Comparison of ENCODE assay signal across 22 cellular contexts in genomic region chr12:43063642-43064041, GRCh38.
DNase-seq lines count a peak whose midpoint lies in the region; ATAC-seq, FAIRE-seq and TF ChIP-seq lines count a peak whose summit lies in the region.
"Had no signal": no experiment of that assay in that cellular context is flagged by ENCODE, and none has a peak within 500 bp of the region (broad histone marks: within the 10 kb centered on the region; RNA-seq: fewer than 3 reads in every experiment).

No MANE protein-coding gene starts in this region.

- H3K4me3 ChIP-seq in epithelial cell of proximal tubule (ENCODE audit: low read depth, low read length) (no peak overlapping the region), HepG2 (replicated peaks in 1 of 3; ENCODE audit: insufficient read depth in 1 of 3, low read depth in 2 of 3, low read length in 3 of 3) (no peak overlapping the region)
- H3K4me3 ChIP-seq: colonic mucosa, MG63, prostate gland had no signal

- no peak for TF ChIP-seq POLR2A in GM12891 (IDR thresholded peaks at IDR 0.05; ENCODE audit: low read depth, low read length)
- no peak for TF ChIP-seq POLR2A in HepG2 (IDR thresholded peaks at IDR 0.05; ENCODE audit: insufficient read depth in 1 of 2, low read depth in 2 of 2, low read length in 2 of 2)

- POLR2A ChIA-PET in HEK293T (lab: Yijun Ruan, JAX) (no interaction called here), HepG2 (lab: Yijun Ruan, JAX) (no interaction called here)

- no peaks in the 10 kb centered on the region for H3K36me3 ChIP-seq in HepG2 (replicated peaks in 1 of 2; ENCODE audit: control insufficient read depth in 1 of 2, insufficient read depth in 2 of 2, low read length in 2 of 2)
- H3K36me3 ChIP-seq: BE2C, colonic mucosa, MG63, prostate gland had no signal

- H3K4me2 ChIP-seq in HepG2 (ENCODE audit: low read depth, low read length) = no peak overlapping the region

- CTCF ChIA-PET in HEK293T (lab: Yijun Ruan, JAX) = no interaction called here
- CTCF ChIA-PET in HepG2 (lab: Yijun Ruan, JAX; ENCODE audit: low intra/inter-chr PET ratio, low total read pairs) = no interaction called here

- WGBS in HepG2 (ENCODE audit: low lambda C conversion rate) = 6% methylated on average over 3 of the region's 3 CpGs

- H3K27ac ChIP-seq in HepG2 (ENCODE audit: extremely low read length, insufficient read depth, low read length) = no peak overlapping the region
- H3K27ac ChIP-seq: colonic mucosa, epithelial cell of prostate, prostate gland had no signal

- intact Hi-C loops in HepG2 (cut with micrococcal nuclease; ENCODE audit: unreplicated experiment) = loop anchor here (10.0 kb wide), 1 partner anchor 61 kb away; no protein-coding TSS in a partner anchor

- H3K9ac ChIP-seq in HepG2 (ENCODE audit: insufficient read depth, low read depth, low read length) = no peak overlapping the region

- no peaks in the 10 kb centered on the region for H3K27me3 Mint-ChIP-seq in nephron (ENCODE audit: low read depth)
- H3K27me3 Mint-ChIP-seq: activated naive CD4-positive, alpha-beta T cell treated with anti-CD3 and anti-CD28 coated beads, Interleukin-2, amount 50 U/mL, for 24 hours; stimulated activated naive CD8-positive, alpha-beta T cell treated with anti-CD3 and anti-CD28 coated beads, Interleukin-15, amount 100 ng/mL, for 72 hours had no signal

- BruUV-seq in HepG2 (replicated peaks; lab: Mats Ljungman, UMichigan) = no TSS peak

- peaks cover 27% of the 10 kb centered on the region for H3K4me1 Mint-ChIP-seq in nephron
- H3K4me1 Mint-ChIP-seq: activated naive CD4-positive, alpha-beta T cell treated with anti-CD3 and anti-CD28 coated beads, Interleukin-2, amount 50 U/mL, for 24 hours; stimulated activated naive CD8-positive, alpha-beta T cell treated with anti-CD3 and anti-CD28 coated beads, Interleukin-15, amount 100 ng/mL, for 72 hours had no signal

- no peak for ATAC-seq in HepG2
- ATAC-seq: left colon; stimulated activated naive CD8-positive, alpha-beta T cell treated with anti-CD3 and anti-CD28 coated beads, Interleukin-15, amount 100 ng/mL, for 72 hours had no signal

- H3K4me3 Mint-ChIP-seq in nephron = no peak overlapping the region
- H3K4me3 Mint-ChIP-seq: activated naive CD4-positive, alpha-beta T cell treated with anti-CD3 and anti-CD28 coated beads, Interleukin-2, amount 50 U/mL, for 24 hours; stimulated activated naive CD8-positive, alpha-beta T cell treated with anti-CD3 and anti-CD28 coated beads, Interleukin-15, amount 100 ng/mL, for 72 hours had no signal

- H3K27ac Mint-ChIP-seq in nephron = peak overlapping the region; percentile 6 to 30 (median 7)
- H3K27ac Mint-ChIP-seq: activated naive CD4-positive, alpha-beta T cell treated with anti-CD3 and anti-CD28 coated beads, Interleukin-2, amount 50 U/mL, for 24 hours; stimulated activated naive CD8-positive, alpha-beta T cell treated with anti-CD3 and anti-CD28 coated beads, Interleukin-15, amount 100 ng/mL, for 72 hours had no signal

- FAIRE-seq in GM12891 (lab: Jason Lieb, UNC) = no peak
- no peak for FAIRE-seq in HepG2 (lab: Jason Lieb, UNC)

- H2AFZ ChIP-seq in HepG2 (ENCODE audit: low read length) = no peak overlapping the region

- H3K9me3 Mint-ChIP-seq in nephron = no peaks in the 10 kb centered on the region

- no peaks in the 10 kb centered on the region for H3K27me3 ChIP-seq in HepG2 (ENCODE audit: control insufficient read depth in 1 of 2, insufficient read depth in 2 of 2, low read length in 2 of 2)
- H3K27me3 ChIP-seq: BE2C, colonic mucosa, MG63 had no signal

- H3K79me2 ChIP-seq in HepG2 (ENCODE audit: insufficient read depth, low read length) = no peaks in the 10 kb centered on the region

- no peak for TF ChIP-seq CTCF in AG09319 (IDR thresholded peaks at IDR 0.05; ENCODE audit: low read depth, low read length)
- no peak for TF ChIP-seq CTCF in epithelial cell of proximal tubule (conservative IDR thresholded peaks at IDR 0.05; ENCODE audit: low read depth, low read length)
- no peak for TF ChIP-seq CTCF in nephron (IDR thresholded peaks at IDR 0.05; ENCODE audit: unreplicated experiment in 3 of 3)
- TF ChIP-seq CTCF in HepG2 (CRISPR knock-in tag; IDR thresholded peaks at IDR 0.05) = no peak

- H3K9me3 ChIP-seq in HepG2 (ENCODE audit: low read length) = no peaks in the 10 kb centered on the region
- H3K9me3 ChIP-seq: BE2C, colonic mucosa, MG63, prostate gland had no signal

- TF ChIP-seq RAD21 in HepG2 (CRISPR knock-in tag; IDR thresholded peaks at IDR 0.05) = no peak

- no peak for TF ChIP-seq EP300 in HepG2 (IDR thresholded peaks at IDR 0.05; ENCODE audit: low read depth in 2 of 2, low read length in 2 of 2)
- no peak for TF ChIP-seq EP300 in HepG2 (CRISPR knock-in tag; IDR thresholded peaks at IDR 0.05; ENCODE audit: borderline replicate concordance)

- H3K36me3 Mint-ChIP-seq in nephron (ENCODE audit: low read depth) = no peaks in the 10 kb centered on the region
- H3K36me3 Mint-ChIP-seq: activated naive CD4-positive, alpha-beta T cell treated with anti-CD3 and anti-CD28 coated beads, Interleukin-2, amount 50 U/mL, for 24 hours had no signal

- no peaks in the 10 kb centered on the region for H3K4me1 ChIP-seq in HepG2 (ENCODE audit: insufficient read depth, low read length)
- H3K4me1 ChIP-seq: BE2C, colonic mucosa, prostate gland had no signal

- no peaks in the 10 kb centered on the region for H4K20me1 ChIP-seq in HepG2 (ENCODE audit: insufficient read depth, low read length)

- DNase-seq in AG09319 (ENCODE audit: extremely low read depth, low read depth) (peak; percentile 32), M059J (ENCODE audit: low read depth) (peak; percentile 54), epithelial cell of proximal tubule (ENCODE audit: low read depth) (peak; percentile 55), GM12891 (ENCODE audit: insufficient read length, low spot score) (no peak), HEK293T (ENCODE audit: extremely low spot score) (no peak), HepG2 (ENCODE audit: low spot score) (no peak), COR-L47 (lab: John Stamatoyannopoulos, UW) (no peak)
- DNase-seq: activated CD4-positive, alpha-beta T cell treated with anti-CD3 and anti-CD28 coated beads for 4 hours; activated T-cell treated with anti-CD3 and anti-CD28 coated beads for 4 hours; BE2C; colonic mucosa; hippocampal formation; left colon; MG63; NCI-H187 treated with DMSO at 0.1 percent for 48 hours; NCI-H524; stimulated activated CD4-positive, alpha-beta T cell treated with anti-CD3 and anti-CD28 coated beads, Interleukin-15, amount 100 ng/mL, for 24 hours; stimulated activated naive CD8-positive, alpha-beta T cell treated with anti-CD3 and anti-CD28 coated beads, Interleukin-15, amount 100 ng/mL, for 72 hours had no signal

- in situ Hi-C loops in HepG2 (cut with HindIII; ENCODE audit: extremely low pct_ligation_motif_present, low pct_unique_long_range_greater_than_20kb) = no loop called here

TF ChIP-seq in GM12891, 5 proteins besides CTCF, POLR2A, EP300 and RAD21:
- no peak for TF ChIP-seq TAF1 (IDR thresholded peaks at IDR 0.05; ENCODE audit: low read depth, low read length)
- no peak for TF ChIP-seq PAX5 (IDR thresholded peaks at IDR 0.05; ENCODE audit: insufficient read depth, low read length, severe bottlenecking)
- no peak for TF ChIP-seq POU2F2 (IDR thresholded peaks at IDR 0.05; ENCODE audit: low read depth, low read length)
TF ChIP-seq in GM12891: peak in this region for 0.

TF ChIP-seq in HEK293T, 16 proteins besides CTCF, POLR2A, EP300 and RAD21:
- TF ChIP-seq FOXK2 (IDR thresholded peaks at IDR 0.05) = no peak
- TF ChIP-seq PKNOX1 (IDR thresholded peaks at IDR 0.05) = no peak
- no peak for TF ChIP-seq ELF4 (IDR thresholded peaks at IDR 0.05)
- TF ChIP-seq NFRKB (IDR thresholded peaks at IDR 0.05) = no peak
- no peak for TF ChIP-seq FOXM1 (IDR thresholded peaks at IDR 0.05; ENCODE audit: borderline replicate concordance)
- no peak for TF ChIP-seq FOXA1 (IDR thresholded peaks at IDR 0.05)
- TF ChIP-seq ZNF384 (IDR thresholded peaks at IDR 0.05) = no peak
- no peak for TF ChIP-seq CTBP1 (IDR thresholded peaks at IDR 0.05; ENCODE audit: borderline replicate concordance)
- TF ChIP-seq ARNT (IDR thresholded peaks at IDR 0.05) = no peak
- no peak for TF ChIP-seq L3MBTL2 (conservative IDR thresholded peaks at IDR 0.05)
- no peak for TF ChIP-seq LEF1 (IDR thresholded peaks at IDR 0.05; ENCODE audit: borderline replicate concordance)

TF ChIP-seq in HepG2, 621 proteins besides CTCF, POLR2A, EP300 and RAD21 (continues in another document):
- no peak for TF ChIP-seq POLR2G (IDR thresholded peaks at IDR 0.05; ENCODE audit: low read depth, low read length)
- no peak for TF ChIP-seq NONO (IDR thresholded peaks at IDR 0.05)
- TF ChIP-seq NONO (CRISPR knock-in tag; conservative IDR thresholded peaks at IDR 0.05) = no peak
- no peak for TF ChIP-seq ZNF350 (CRISPR knock-in tag; IDR thresholded peaks at IDR 0.05; ENCODE audit: borderline replicate concordance, low read depth)
- TF ChIP-seq ZNF790 (CRISPR knock-in tag; IDR thresholded peaks at IDR 0.05; ENCODE audit: borderline replicate concordance) = no peak
- no peak for TF ChIP-seq BRD4 (CRISPR knock-in tag; IDR thresholded peaks at IDR 0.05)
- no peak for TF ChIP-seq ZNF577 (CRISPR knock-in tag; IDR thresholded peaks at IDR 0.05; ENCODE audit: borderline replicate concordance, low read depth)
- no peak for TF ChIP-seq ZNF816 (CRISPR knock-in tag; IDR thresholded peaks at IDR 0.05; ENCODE audit: borderline replicate concordance)
- no peak for TF ChIP-seq SMC3 (IDR thresholded peaks at IDR 0.05; ENCODE audit: low read length)
- no peak for TF ChIP-seq HNF4G (IDR thresholded peaks at IDR 0.05; ENCODE audit: borderline replicate concordance, low read depth, low read length)
- no peak for TF ChIP-seq HNF4G (CRISPR knock-in tag; IDR thresholded peaks at IDR 0.05; ENCODE audit: borderline replicate concordance, low read depth)
- no peak for TF ChIP-seq ZNF567 (CRISPR knock-in tag; IDR thresholded peaks at IDR 0.05; ENCODE audit: borderline replicate concordance)
- TF ChIP-seq ZNF713 (CRISPR knock-in tag; IDR thresholded peaks at IDR 0.05) = no peak
- TF ChIP-seq CSRNP2 (CRISPR knock-in tag; conservative IDR thresholded peaks at IDR 0.05; ENCODE audit: low read depth) = no peak
- TF ChIP-seq MIXL1 (CRISPR knock-in tag; IDR thresholded peaks at IDR 0.05) = no peak

Comparison
In these comparisons a context has a peak if more than half of its experiments do, and no peak if none do; other contexts are left out.
1. DNase-seq: peak in AG09319 (single experiment), M059J (single experiment) and epithelial cell of proximal tubule (single experiment); none in GM12891 (single experiment), HEK293T (single experiment), HepG2 (single experiment) and COR-L47 (single experiment).